In genomic region chr3:39398700-39399099, GRCh38 we compare ENCODE assay signal across 1 cellular context.
TF ChIP-seq lines count a peak whose summit lies in the region.

No MANE protein-coding gene starts in this region.

TF ChIP-seq in HepG2, 621 proteins besides CTCF, POLR2A, EP300 and RAD21:
- TF ChIP-seq ATAD3A (CRISPR knock-in tag; IDR thresholded peaks at IDR 0.05) (no peak), RBAK (CRISPR knock-in tag; IDR thresholded peaks at IDR 0.05) (no peak), ZNF616 (CRISPR knock-in tag; IDR thresholded peaks at IDR 0.05; ENCODE audit: low read depth) (no peak), NPAS2 (CRISPR knock-in tag; IDR thresholded peaks at IDR 0.05; ENCODE audit: borderline replicate concordance) (no peak), EZH2 (conservative IDR thresholded peaks at IDR 0.05; ENCODE audit: low read depth, low read length) (no peak), MXD4 (CRISPR knock-in tag; IDR thresholded peaks at IDR 0.05) (no peak), ZNF282 (IDR thresholded peaks at IDR 0.05; ENCODE audit: partially characterized antibody) (no peak), ZMAT5 (CRISPR knock-in tag; IDR thresholded peaks at IDR 0.05; ENCODE audit: borderline replicate concordance, low read depth) (no peak), REXO4 (CRISPR knock-in tag; IDR thresholded peaks at IDR 0.05; ENCODE audit: borderline replicate concordance) (no peak), ZNF207 (IDR thresholded peaks at IDR 0.05; ENCODE audit: borderline replicate concordance) (no peak), IRF9 (CRISPR knock-in tag; IDR thresholded peaks at IDR 0.05; ENCODE audit: borderline replicate concordance) (no peak), TEAD2 (CRISPR knock-in tag; IDR thresholded peaks at IDR 0.05) (no peak), SP5 (CRISPR knock-in tag; IDR thresholded peaks at IDR 0.05; ENCODE audit: borderline replicate concordance, low read depth) (no peak), KDM2A (CRISPR knock-in tag; IDR thresholded peaks at IDR 0.05; ENCODE audit: borderline replicate concordance, low read depth) (no peak), ZNF614 (CRISPR knock-in tag; IDR thresholded peaks at IDR 0.05; ENCODE audit: borderline replicate concordance) (no peak), PTBP1 (IDR thresholded peaks at IDR 0.05; ENCODE audit: low read depth, low read length, poor library complexity, severe bottlenecking) (no peak), ZNF841 (CRISPR knock-in tag; IDR thresholded peaks at IDR 0.05; ENCODE audit: borderline replicate concordance) (no peak)
- TF ChIP-seq, protein P1, sequence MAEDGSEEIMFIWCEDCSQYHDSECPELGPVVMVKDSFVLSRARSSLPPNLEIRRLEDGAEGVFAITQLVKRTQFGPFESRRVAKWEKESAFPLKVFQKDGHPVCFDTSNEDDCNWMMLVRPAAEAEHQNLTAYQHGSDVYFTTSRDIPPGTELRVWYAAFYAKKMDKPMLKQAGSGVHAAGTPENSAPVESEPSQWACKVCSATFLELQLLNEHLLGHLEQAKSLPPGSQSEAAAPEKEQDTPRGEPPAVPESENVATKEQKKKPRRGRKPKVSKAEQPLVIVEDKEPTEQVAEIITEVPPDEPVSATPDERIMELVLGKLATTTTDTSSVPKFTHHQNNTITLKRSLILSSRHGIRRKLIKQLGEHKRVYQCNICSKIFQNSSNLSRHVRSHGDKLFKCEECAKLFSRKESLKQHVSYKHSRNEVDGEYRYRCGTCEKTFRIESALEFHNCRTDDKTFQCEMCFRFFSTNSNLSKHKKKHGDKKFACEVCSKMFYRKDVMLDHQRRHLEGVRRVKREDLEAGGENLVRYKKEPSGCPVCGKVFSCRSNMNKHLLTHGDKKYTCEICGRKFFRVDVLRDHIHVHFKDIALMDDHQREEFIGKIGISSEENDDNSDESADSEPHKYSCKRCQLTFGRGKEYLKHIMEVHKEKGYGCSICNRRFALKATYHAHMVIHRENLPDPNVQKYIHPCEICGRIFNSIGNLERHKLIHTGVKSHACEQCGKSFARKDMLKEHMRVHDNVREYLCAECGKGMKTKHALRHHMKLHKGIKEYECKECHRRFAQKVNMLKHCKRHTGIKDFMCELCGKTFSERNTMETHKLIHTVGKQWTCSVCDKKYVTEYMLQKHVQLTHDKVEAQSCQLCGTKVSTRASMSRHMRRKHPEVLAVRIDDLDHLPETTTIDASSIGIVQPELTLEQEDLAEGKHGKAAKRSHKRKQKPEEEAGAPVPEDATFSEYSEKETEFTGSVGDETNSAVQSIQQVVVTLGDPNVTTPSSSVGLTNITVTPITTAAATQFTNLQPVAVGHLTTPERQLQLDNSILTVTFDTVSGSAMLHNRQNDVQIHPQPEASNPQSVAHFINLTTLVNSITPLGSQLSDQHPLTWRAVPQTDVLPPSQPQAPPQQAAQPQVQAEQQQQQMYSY (CRISPR knock-in tag; IDR thresholded peaks at IDR 0.05) = no peak
- TF ChIP-seq, protein P2, sequence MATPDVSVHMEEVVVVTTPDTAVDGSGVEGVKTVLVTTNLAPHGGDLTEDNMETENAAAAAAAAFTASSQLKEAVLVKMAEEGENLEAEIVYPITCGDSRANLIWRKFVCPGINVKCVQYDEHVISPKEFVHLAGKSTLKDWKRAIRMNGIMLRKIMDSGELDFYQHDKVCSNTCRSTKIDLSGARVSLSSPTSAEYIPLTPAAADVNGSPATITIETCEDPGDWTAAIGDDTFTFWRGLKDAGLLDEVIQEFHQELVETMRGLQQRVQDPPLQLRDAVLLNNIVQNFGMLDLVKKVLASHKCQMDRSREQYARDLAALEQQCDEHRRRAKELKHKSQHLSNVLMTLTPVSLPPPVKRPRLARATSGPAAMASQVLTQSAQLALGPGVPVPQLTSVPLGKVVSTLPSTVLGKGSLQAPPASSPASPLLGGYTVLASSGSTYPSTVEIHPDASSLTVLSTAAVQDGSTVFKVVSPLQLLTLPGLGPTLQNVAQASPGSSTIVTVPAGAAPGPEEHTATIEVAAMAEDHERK (CRISPR knock-in tag; IDR thresholded peaks at IDR 0.05; ENCODE audit: low read depth) = no peak
- TF ChIP-seq, protein P3, sequence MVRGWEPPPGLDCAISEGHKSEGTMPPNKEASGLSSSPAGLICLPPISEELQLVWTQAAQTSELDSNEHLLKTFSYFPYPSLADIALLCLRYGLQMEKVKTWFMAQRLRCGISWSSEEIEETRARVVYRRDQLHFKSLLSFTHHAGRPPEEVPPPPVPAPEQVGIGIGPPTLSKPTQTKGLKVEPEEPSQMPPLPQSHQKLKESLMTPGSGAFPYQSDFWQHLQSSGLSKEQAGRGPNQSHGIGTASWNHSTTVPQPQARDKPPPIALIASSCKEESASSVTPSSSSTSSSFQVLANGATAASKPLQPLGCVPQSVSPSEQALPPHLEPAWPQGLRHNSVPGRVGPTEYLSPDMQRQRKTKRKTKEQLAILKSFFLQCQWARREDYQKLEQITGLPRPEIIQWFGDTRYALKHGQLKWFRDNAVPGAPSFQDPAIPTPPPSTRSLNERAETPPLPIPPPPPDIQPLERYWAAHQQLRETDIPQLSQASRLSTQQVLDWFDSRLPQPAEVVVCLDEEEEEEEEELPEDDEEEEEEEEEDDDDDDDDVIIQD (CRISPR knock-in tag; IDR thresholded peaks at IDR 0.05; ENCODE audit: low read depth) = no peak
